Comparison of ENCODE assay signal across 10 cellular contexts in the genomic region with DNA sequence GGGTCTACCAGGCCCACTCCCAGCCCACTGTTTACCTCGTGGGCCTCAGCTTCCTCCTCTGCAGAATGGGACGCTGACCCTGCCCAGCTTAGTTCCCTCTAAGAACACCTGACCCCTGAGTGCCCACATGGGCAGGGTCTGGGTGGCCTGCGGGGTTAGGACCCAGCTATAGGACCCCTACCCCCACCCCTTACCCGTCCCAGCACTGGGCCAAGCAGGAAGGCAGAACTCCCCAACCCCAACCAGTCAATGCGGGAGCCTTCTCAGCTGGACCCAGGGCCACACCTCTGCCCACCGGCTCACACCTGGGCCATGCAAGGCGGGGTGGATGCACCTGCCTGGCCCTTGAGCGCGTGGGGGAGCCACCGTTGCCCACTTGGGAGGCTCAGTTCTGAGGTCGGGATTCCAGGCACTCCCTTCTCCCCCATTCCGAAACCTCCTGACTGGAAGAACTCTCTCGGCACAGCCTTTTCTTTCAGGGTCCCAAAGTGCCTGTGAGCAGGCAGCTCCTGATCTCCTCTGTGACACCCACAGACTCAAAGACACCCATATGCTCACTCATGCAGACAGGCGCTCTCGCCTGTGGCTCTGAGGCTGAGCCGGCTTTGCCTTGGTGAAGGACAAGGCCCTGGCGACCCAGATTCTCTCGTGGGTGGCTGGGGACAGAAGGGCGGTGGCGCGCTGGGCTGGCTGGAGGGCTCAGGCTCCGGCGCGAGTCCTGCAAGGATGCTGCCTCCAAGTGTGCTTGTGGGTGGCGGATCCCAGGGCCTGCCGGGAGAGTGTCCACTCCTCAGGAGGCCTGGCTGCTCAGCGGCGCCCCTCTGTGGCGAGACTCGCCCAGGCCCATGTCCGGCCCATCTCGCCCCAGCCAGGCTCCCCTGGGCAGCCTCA. TPM values are rescaled to one million over a fixed set of nuclear protein-coding genes. Genes with fewer than 3 reads are reported as not detected.
DNase-seq lines count a peak whose midpoint lies in the region; ATAC-seq and TF ChIP-seq lines count a peak whose summit lies in the region.
"Had no signal": no experiment of that assay in that cellular context is flagged by ENCODE, and none has a peak within 500 bp of the region (broad histone marks: within the 10 kb centered on the region; RNA-seq: fewer than 3 reads in every experiment).

No MANE protein-coding gene starts in this region.

- no peak for TF ChIP-seq CTCF in suprapubic skin (IDR thresholded peaks at IDR 0.05)

- CTCF ChIA-PET in CD8-positive, alpha-beta memory T cell (lab: Charles Lee), result no interaction called here
- CTCF ChIA-PET in naive thymus-derived CD4-positive, alpha-beta T cell (lab: Charles Lee), result no interaction called here

- peaks cover 12% of the 10 kb centered on the region for H3K27me3 ChIP-seq in CD8-positive, alpha-beta memory T cell (ENCODE audit: insufficient read depth, low read length, poor library complexity, severe bottlenecking)
- H3K27me3 ChIP-seq in naive thymus-derived CD4-positive, alpha-beta T cell (ENCODE audit: control insufficient read depth in 2 of 2, insufficient read depth in 2 of 2, low read length in 2 of 2), result no peaks in the 10 kb centered on the region
- H3K27me3 ChIP-seq in suprapubic skin, result peaks cover 28% of the 10 kb centered on the region

- H3K9me3 ChIP-seq in CD8-positive, alpha-beta memory T cell (ENCODE audit: low read length), result no peaks in the 10 kb centered on the region
- H3K9me3 ChIP-seq in naive thymus-derived CD4-positive, alpha-beta T cell (ENCODE audit: control insufficient read depth in 2 of 3, low read length in 3 of 3), result no peaks in the 10 kb centered on the region
- no peaks in the 10 kb centered on the region for H3K9me3 ChIP-seq in suprapubic skin

- H3K9me3 Mint-ChIP-seq in CD8-positive, alpha-beta memory T cell, result peaks cover 0 to 2% (median 0%) of the 10 kb centered on the region in 5 donors
- peaks cover 0 to 8% (median 3%) of the 10 kb centered on the region in 11 donors for H3K9me3 Mint-ChIP-seq in naive thymus-derived CD4-positive, alpha-beta T cell

- H3K4me1 ChIP-seq in CD8-positive, alpha-beta memory T cell (ENCODE audit: insufficient read depth, low read length), result no peaks in the 10 kb centered on the region
- no peaks in the 10 kb centered on the region for H3K4me1 ChIP-seq in naive thymus-derived CD4-positive, alpha-beta T cell (ENCODE audit: control insufficient read depth in 2 of 2, insufficient read depth in 2 of 2, low read length in 2 of 2)
- H3K4me1 ChIP-seq in suprapubic skin, result peaks cover 9% of the 10 kb centered on the region

- H3K36me3 ChIP-seq in CD8-positive, alpha-beta memory T cell (ENCODE audit: insufficient read depth, low read length), result no peaks in the 10 kb centered on the region
- no peaks in the 10 kb centered on the region for H3K36me3 ChIP-seq in naive thymus-derived CD4-positive, alpha-beta T cell (ENCODE audit: control insufficient read depth in 2 of 3, insufficient read depth in 3 of 3, low read length in 3 of 3)
- H3K36me3 ChIP-seq in suprapubic skin, result no peaks in the 10 kb centered on the region

- no peaks in the 10 kb centered on the region for H3K36me3 Mint-ChIP-seq in CD8-positive, alpha-beta memory T cell
- peaks cover 0 to 6% (median 0%) of the 10 kb centered on the region in 5 donors for H3K36me3 Mint-ChIP-seq in naive thymus-derived CD4-positive, alpha-beta T cell
- H3K36me3 Mint-ChIP-seq: brain had no signal

- no peak for TF ChIP-seq POLR2A in suprapubic skin (IDR thresholded peaks at IDR 0.05)

- POLR2A ChIA-PET in CD8-positive, alpha-beta memory T cell (lab: Charles Lee), result no interaction called here
- POLR2A ChIA-PET in naive thymus-derived CD4-positive, alpha-beta T cell (lab: Charles Lee), result no interaction called here

- WGBS in suprapubic skin, result 84% methylated on average over 14 of the region's 32 CpGs

- no peak overlapping the region for H3K4me3 ChIP-seq in CD8-positive, alpha-beta memory T cell (ENCODE audit: low read length)
- no peak overlapping the region for H3K4me3 ChIP-seq in naive thymus-derived CD4-positive, alpha-beta T cell (ENCODE audit: low read length)
- H3K4me3 ChIP-seq in suprapubic skin, result no peak overlapping the region

- no peak for TF ChIP-seq EP300 in suprapubic skin (IDR thresholded peaks at IDR 0.05)

- H3K4me1 Mint-ChIP-seq in CD8-positive, alpha-beta memory T cell, result peaks cover 5 to 18% (median 15%) of the 10 kb centered on the region in 3 donors
- H3K4me1 Mint-ChIP-seq in naive thymus-derived CD4-positive, alpha-beta T cell, result peaks cover 0 to 15% (median 11%) of the 10 kb centered on the region in 7 donors

- H3K27me3 Mint-ChIP-seq in CD8-positive, alpha-beta memory T cell, result peaks cover 25 to 62% of the 10 kb centered on the region in 2 donors
- H3K27me3 Mint-ChIP-seq in naive thymus-derived CD4-positive, alpha-beta T cell, result peaks cover 44 to 64% (median 52%) of the 10 kb centered on the region in 5 donors

- no peak for DNase-seq in CD8-positive, alpha-beta memory T cell
- DNase-seq in HUDEP-2 (lab: John Stamatoyannopoulos, UW; ENCODE audit: unreplicated experiment in 76 of 76), result peak in 64 of 76 experiments; percentile 7 to 75 (median 48)
- DNase-seq in ecto neural progenitor cell (ENCODE audit: low spot score), result peak; percentile 70
- DNase-seq in naive thymus-derived CD4-positive, alpha-beta T cell, result no peak
- DNase-seq in EL, result no peak
- no peak for DNase-seq in midbrain (lab: John Stamatoyannopoulos, UW)
- no peak for DNase-seq in suprapubic skin (ENCODE audit: low spot score in 2 of 2)
- DNase-seq in NCI-H1694 (lab: John Stamatoyannopoulos, UW), result no peak
- DNase-seq: NCI-H2029 had no signal

- peak overlapping the region in 1 of 8 donors; percentile 29 for H3K27ac Mint-ChIP-seq in CD8-positive, alpha-beta memory T cell
- no peak overlapping the region for H3K27ac Mint-ChIP-seq in naive thymus-derived CD4-positive, alpha-beta T cell
- H3K27ac Mint-ChIP-seq: brain had no signal

- peak; percentile 15 for ATAC-seq in naive thymus-derived CD4-positive, alpha-beta T cell

- peak overlapping the region in 4 of 7 donors; percentile 23 to 89 (median 48) for H3K4me3 Mint-ChIP-seq in CD8-positive, alpha-beta memory T cell
- peak overlapping the region in 5 of 10 donors; percentile 5 to 89 (median 63) for H3K4me3 Mint-ChIP-seq in naive thymus-derived CD4-positive, alpha-beta T cell

- intact Hi-C loops in naive thymus-derived CD4-positive, alpha-beta T cell (cut with micrococcal nuclease), result no loop called here

- H3K27ac ChIP-seq in CD8-positive, alpha-beta memory T cell (ENCODE audit: low read depth, low read length), result no peak overlapping the region
- no peak overlapping the region for H3K27ac ChIP-seq in naive thymus-derived CD4-positive, alpha-beta T cell (ENCODE audit: low read depth, low read length)
- no peak overlapping the region for H3K27ac ChIP-seq in suprapubic skin

RNA-seq across cellular contexts. Expression of gene PARP4, which starts 27.9 kb away (rescaled TPM):
- 10 to 100 TPM; 37.4 to 38.7 TPM for total RNA-seq in CD8-positive, alpha-beta memory T cell
- polyA plus RNA-seq in CD8-positive, alpha-beta memory T cell, result 59.7 TPM
- 10 to 100 TPM; 33.4 to 71.1 (median 65.4) TPM for total RNA-seq in naive thymus-derived CD4-positive, alpha-beta T cell
- polyA plus RNA-seq in naive thymus-derived CD4-positive, alpha-beta T cell, result 10 to 100 TPM; 31.3 to 48.6 TPM
- 10 to 100 TPM; 22.3 to 45.0 (median 24.2) TPM for total RNA-seq in suprapubic skin

Comparison
In these comparisons a context has a peak if more than half of its experiments do, and no peak if none do; other contexts are left out.
1. DNase-seq: peak in HUDEP-2 (64 of 76) and ecto neural progenitor cell (single experiment); none in CD8-positive, alpha-beta memory T cell (0 of 5), naive thymus-derived CD4-positive, alpha-beta T cell (0 of 9), EL (single experiment), midbrain (single experiment), suprapubic skin (0 of 2) and NCI-H1694 (single experiment).